Comparison of ENCODE assay signal across 31 cellular contexts in genomic region chr7:139568346-139568675, GRCh38. TPM values are rescaled to one million over a fixed set of nuclear protein-coding genes. Genes with fewer than 3 reads are reported as not detected.
DNase-seq lines count a peak whose midpoint lies in the region; ATAC-seq and TF ChIP-seq lines count a peak whose summit lies in the region.
"Had no signal": no experiment of that assay in that cellular context is flagged by ENCODE, and none has a peak within 500 bp of the region (broad histone marks: within the 10 kb centered on the region; RNA-seq: fewer than 3 reads in every experiment).

No MANE protein-coding gene starts in this region.

- no peaks in the 10 kb centered on the region for H3K27me3 Mint-ChIP-seq in stimulated activated naive CD8-positive, alpha-beta T cell treated with anti-CD3 and anti-CD28 coated beads, Interleukin-15, amount 100 ng/mL, for 72 hours
- H3K27me3 Mint-ChIP-seq in activated CD4-positive, alpha-beta T cell treated with anti-CD3 and anti-CD28 coated beads for 36 hours = no peaks in the 10 kb centered on the region

- POLR2A ChIA-PET in activated CD4-positive, alpha-beta T cell treated with anti-CD3 and anti-CD28 coated beads for 36 hours (lab: Charles Lee) = interaction anchor here (0.6 kb wide), 1 partner anchor 584 kb away, joined by 3 read pairs; no protein-coding TSS in a partner anchor

- no peak overlapping the region for H3K4me3 ChIP-seq in coronary artery
- H3K4me3 ChIP-seq: A549; BLaER1 treated with 17β-estradiol and CSF1 and Interleukin-3, amounts not matched to agents 10 nM and 100 nM; SJCRH30 had no signal

- no peak overlapping the region for H3K4me3 Mint-ChIP-seq in stimulated activated naive CD8-positive, alpha-beta T cell treated with anti-CD3 and anti-CD28 coated beads, Interleukin-15, amount 100 ng/mL, for 72 hours
- H3K4me3 Mint-ChIP-seq in activated CD4-positive, alpha-beta T cell treated with anti-CD3 and anti-CD28 coated beads for 36 hours = no peak overlapping the region
- H3K4me3 Mint-ChIP-seq: CD8-positive, alpha-beta memory T cell had no signal

- peaks cover 5% of the 10 kb centered on the region for H3K4me1 Mint-ChIP-seq in stimulated activated naive CD8-positive, alpha-beta T cell treated with anti-CD3 and anti-CD28 coated beads, Interleukin-15, amount 100 ng/mL, for 72 hours
- H3K4me1 Mint-ChIP-seq in activated CD4-positive, alpha-beta T cell treated with anti-CD3 and anti-CD28 coated beads for 36 hours = peaks cover 12% of the 10 kb centered on the region

- intact Hi-C loops in activated CD4-positive, alpha-beta T cell treated with anti-CD3 and anti-CD28 coated beads for 36 hours (cut with DNase I, micrococcal nuclease) = no loop called here

- H3K27ac Mint-ChIP-seq in stimulated activated naive CD8-positive, alpha-beta T cell treated with anti-CD3 and anti-CD28 coated beads, Interleukin-15, amount 100 ng/mL, for 72 hours = peak overlapping the region; percentile 17 to 45
- no peak overlapping the region for H3K27ac Mint-ChIP-seq in activated CD4-positive, alpha-beta T cell treated with anti-CD3 and anti-CD28 coated beads for 36 hours
- H3K27ac Mint-ChIP-seq: CD8-positive, alpha-beta memory T cell had no signal

- H3K36me3 Mint-ChIP-seq in activated CD4-positive, alpha-beta T cell treated with anti-CD3 and anti-CD28 coated beads for 36 hours (ENCODE audit: low read depth) = peaks cover 20% of the 10 kb centered on the region

- no peak for DNase-seq in stimulated activated naive CD8-positive, alpha-beta T cell treated with anti-CD3 and anti-CD28 coated beads, Interleukin-15, amount 100 ng/mL, for 72 hours
- DNase-seq in stimulated activated naive CD8-positive, alpha-beta T cell treated with anti-CD3 and anti-CD28 coated beads, Interleukin-15, Interleukin-2, amounts not matched to agents 100 U/mL and 50 U/mL, for 24 hours = no peak
- DNase-seq in coronary artery (ENCODE audit: low spot score) (peak; percentile 50), mesenteric fat pad (ENCODE audit: low spot score) (peak; percentile 35), GM10266 (ENCODE audit: extremely low spot score) (no peak)
- no peak for DNase-seq in activated CD4-positive, alpha-beta T cell treated with anti-CD3 and anti-CD28 coated beads for 36 hours
- DNase-seq: AML-193; Calu3; DMS79 treated with DMSO at 0.1 percent for 48 hours; GF-D8; KBM-7; MV-4-11; NCI-H1105; NCI-H1436 treated with DMSO at 0.1 percent for 48 hours; NCI-H1930; NCI-H2107; NCI-H446; NCI-H524 treated with DMSO at 0.1 percent for 48 hours; NCI-H82; NK-92 treated with Interleukin-12 subunit alpha and Interleukin-12 subunit beta, amount 100 ng/mL, for 24 hours; PC-3; SJCRH30 had no signal

- H3K27ac ChIP-seq in coronary artery = no peak overlapping the region
- H3K27ac ChIP-seq: A549; BLaER1 treated with 17β-estradiol and CSF1 and Interleukin-3, amounts not matched to agents 10 nM and 100 nM; SJCRH30 had no signal

- CTCF ChIA-PET in activated CD4-positive, alpha-beta T cell treated with anti-CD3 and anti-CD28 coated beads for 36 hours (lab: Charles Lee) = no interaction called here

- TF ChIP-seq CTCF in coronary artery (IDR thresholded peaks at IDR 0.05) (no peak), GM10266 (IDR thresholded peaks at IDR 0.05; ENCODE audit: control insufficient read depth, insufficient read depth, low read depth, missing control alignments) (no peak)

- H3K9me3 Mint-ChIP-seq in stimulated activated naive CD8-positive, alpha-beta T cell treated with anti-CD3 and anti-CD28 coated beads, Interleukin-15, amount 100 ng/mL, for 72 hours = no peaks in the 10 kb centered on the region
- no peaks in the 10 kb centered on the region for H3K9me3 Mint-ChIP-seq in activated CD4-positive, alpha-beta T cell treated with anti-CD3 and anti-CD28 coated beads for 36 hours (ENCODE audit: low read depth)
- H3K9me3 Mint-ChIP-seq: CD8-positive, alpha-beta memory T cell had no signal

- no peak for ATAC-seq in stimulated activated naive CD8-positive, alpha-beta T cell treated with anti-CD3 and anti-CD28 coated beads, Interleukin-15, amount 100 ng/mL, for 72 hours
- no peak for ATAC-seq in stimulated activated naive CD8-positive, alpha-beta T cell treated with anti-CD3 and anti-CD28 coated beads, Interleukin-15, Interleukin-2, amounts not matched to agents 100 U/mL and 50 U/mL, for 24 hours
- ATAC-seq in activated CD4-positive, alpha-beta T cell treated with anti-CD3 and anti-CD28 coated beads for 36 hours = no peak
- ATAC-seq in GM21528 (IDR thresholded peaks at IDR 0.05; ENCODE audit: low FRiP score, unreplicated experiment) = no peak
- ATAC-seq: A549, PC-3, Right ventricle myocardium inferior, SK-N-SH treated with all-trans-retinoic acid at 6 μM for 48 hours had no signal

RNA-seq across cellular contexts. Expression of gene CLEC2L, which starts 44.8 kb away (rescaled TPM):
- total RNA-seq in mesenteric fat pad = not detected
- total RNA-seq in activated CD4-positive, alpha-beta T cell treated with anti-CD3 and anti-CD28 coated beads for 36 hours = not detected
- total RNA-seq: Calu3; CD8-positive, alpha-beta memory T cell; H7; LHCN-M2; MCF 10A; PC-3; Right ventricle myocardium inferior; SJCRH30 had no signal

Comparison
In these comparisons a context has a peak if more than half of its experiments do, and no peak if none do; other contexts are left out.
1. DNase-seq: peak in coronary artery (single experiment) and mesenteric fat pad (single experiment); none in stimulated activated naive CD8-positive, alpha-beta T cell treated with anti-CD3 and anti-CD28 coated beads, Interleukin-15, amount 100 ng/mL, for 72 hours (0 of 2), stimulated activated naive CD8-positive, alpha-beta T cell treated with anti-CD3 and anti-CD28 coated beads, Interleukin-15, Interleukin-2, amounts not matched to agents 100 U/mL and 50 U/mL, for 24 hours (single experiment), GM10266 (single experiment) and activated CD4-positive, alpha-beta T cell treated with anti-CD3 and anti-CD28 coated beads for 36 hours (single experiment).